ENCODE assay signal across 6 cellular contexts in genomic region chr2:52463457-52463856, GRCh38.
"Had no signal": no experiment of that assay in that cellular context is flagged by ENCODE, and none has a peak within 500 bp of the region (broad histone marks: within the 10 kb centered on the region; RNA-seq: fewer than 3 reads in every experiment).

No MANE protein-coding gene starts in this region.

- H3K27ac ChIP-seq: HL-60 had no signal

- DNase-seq: IMR-90, KBM-7, KG1 had no signal

- FAIRE-seq: HTR-8/SVneo, K562 had no signal

- ATAC-seq: K562 had no signal

- H3K4me3 ChIP-seq: K562 had no signal
